ENCODE assay signal across 7 cellular contexts in the genomic region with DNA sequence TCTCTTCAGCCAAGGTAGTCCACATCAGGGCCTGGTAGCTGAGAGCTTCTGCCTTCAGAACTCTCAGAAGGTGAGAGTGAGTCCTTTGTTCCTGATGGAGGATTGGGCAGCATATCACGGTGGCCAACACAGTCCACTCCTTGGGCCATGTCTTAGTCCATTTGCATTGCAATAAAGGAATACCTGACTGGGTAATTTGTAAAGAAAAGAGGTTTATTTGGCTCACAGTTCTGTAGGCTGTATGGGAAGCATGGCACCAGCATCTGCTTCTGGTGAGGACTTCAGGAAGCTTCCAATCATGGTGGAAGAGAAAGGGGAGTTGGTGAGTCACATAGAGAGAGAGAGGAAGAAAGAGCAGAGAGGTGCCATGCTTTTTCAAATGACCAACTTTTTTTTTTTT.
"Had no signal": no experiment of that assay in that cellular context is flagged by ENCODE, and none has a peak within 500 bp of the region (broad histone marks: within the 10 kb centered on the region; RNA-seq: fewer than 3 reads in every experiment).

No MANE protein-coding gene starts in this region.

- H3K4me3 Mint-ChIP-seq: IgD-negative memory B cell had no signal

- H3K27ac ChIP-seq: HL-60 had no signal

- FAIRE-seq: HepG2, HTR-8/SVneo had no signal

- ATAC-seq: HepG2 had no signal

- DNase-seq: IMR-90, KBM-7, KG1 had no signal

- H3K27me3 Mint-ChIP-seq: IgD-negative memory B cell had no signal

- H3K36me3 Mint-ChIP-seq: IgD-negative memory B cell had no signal

- H3K4me1 Mint-ChIP-seq: IgD-negative memory B cell had no signal
